Comparison of ENCODE assay signal across 8 cellular contexts in genomic region chr1:23772049-23772853, GRCh38. TPM values are rescaled to one million over a fixed set of nuclear protein-coding genes. Genes with fewer than 3 reads are reported as not detected.
A peak's percentile ranks its signal among the peaks of the same experiment; 100 is the strongest.
DNase-seq lines count a peak whose midpoint lies in the region; ATAC-seq and TF ChIP-seq lines count a peak whose summit lies in the region.

No MANE protein-coding gene starts in this region.

- H3K4me1 ChIP-seq in NT2/D1 (ENCODE audit: insufficient read depth, insufficient read length): no peaks in the 10 kb centered on the region

- H3K27me3 ChIP-seq in NT2/D1 (ENCODE audit: insufficient read depth, insufficient read length): no peaks in the 10 kb centered on the region

- no peaks in the 10 kb centered on the region for H3K9me3 Mint-ChIP-seq in endothelial cell (ENCODE audit: unreplicated experiment)

- no peak overlapping the region for H3K27ac Mint-ChIP-seq in endothelial cell (ENCODE audit: unreplicated experiment)

- no peak overlapping the region for H3K9ac ChIP-seq in NT2/D1 (ENCODE audit: insufficient read length, low read depth)

- no peak for ATAC-seq in HG03196 (IDR thresholded peaks at IDR 0.05; ENCODE audit: unreplicated experiment)

- H3K9me3 ChIP-seq in NT2/D1 (ENCODE audit: insufficient read depth, low read length): no peaks in the 10 kb centered on the region

- no peak overlapping the region for H3K4me3 Mint-ChIP-seq in endothelial cell (ENCODE audit: unreplicated experiment)

- peaks cover 18% of the 10 kb centered on the region for H3K36me3 ChIP-seq in NT2/D1 (ENCODE audit: insufficient read depth, insufficient read length, low read length)

- H3K4me1 Mint-ChIP-seq in endothelial cell (ENCODE audit: unreplicated experiment): no peaks in the 10 kb centered on the region

- peak; percentile 89 for DNase-seq in ELF-1 (ENCODE audit: low read depth, low spot score)
- peak in 73 of 76 experiments; percentile 18 to 90 (median 73) for DNase-seq in HUDEP-2 (lab: John Stamatoyannopoulos, UW; ENCODE audit: unreplicated experiment in 76 of 76)
- peak; percentile 61 for DNase-seq in NT2/D1 (ENCODE audit: low read depth, low spot score)
- DNase-seq in activated CD8-positive, alpha-beta memory T cell treated with anti-CD3 and anti-CD28 coated beads for 48 hours (ENCODE audit: low read depth in 2 of 3, low spot score in 2 of 3): peak; percentile 40 to 87 (median 80)
- DNase-seq in endothelial cell (ENCODE audit: low spot score): peak; percentile 91
- peak; percentile 87 for DNase-seq in myocyte (ENCODE audit: low read depth)
- peak; percentile 70 to 80 for DNase-seq in stimulated activated CD8-positive, alpha-beta memory T cell treated with anti-CD3 and anti-CD28 coated beads, Interleukin-7, amount 100 ng/mL, for 1 hour (ENCODE audit: low read depth in 2 of 2)

- TF ChIP-seq CTCF in endothelial cell (IDR thresholded peaks at IDR 0.05; ENCODE audit: unreplicated experiment): peak; percentile 88

- H3K27me3 Mint-ChIP-seq in endothelial cell (ENCODE audit: unreplicated experiment): no peaks in the 10 kb centered on the region

- no peak overlapping the region for H3K4me3 ChIP-seq in NT2/D1 (ENCODE audit: insufficient read length, low read depth)

- H3K36me3 Mint-ChIP-seq in endothelial cell (ENCODE audit: low read depth, unreplicated experiment): no peaks in the 10 kb centered on the region

RNA-seq across cellular contexts. Expression of gene PITHD1, which starts 6.0 kb away (rescaled TPM):
- total RNA-seq in endothelial cell (ENCODE audit: unreplicated experiment) (35.4 TPM), myocyte (51.7 and 53.4 TPM in 2 replicates)
- 35.6 TPM for polyA plus RNA-seq in myocyte (2012)

RNA-seq across cellular contexts. Expression of gene LYPLA2, which starts 18.7 kb away (rescaled TPM):
- total RNA-seq in endothelial cell (ENCODE audit: unreplicated experiment) (138 TPM), myocyte (52.5 and 58.3 TPM in 2 replicates)
- polyA plus RNA-seq in myocyte (2012): 42.9 TPM

RNA-seq across cellular contexts. Expression of gene GALE, which starts 28.3 kb away (rescaled TPM):
- total RNA-seq in endothelial cell (ENCODE audit: unreplicated experiment) (33.9 TPM), myocyte (28.4 and 32.0 TPM in 2 replicates)
- 16.7 TPM for polyA plus RNA-seq in myocyte (2012)

RNA-seq across cellular contexts. Expression of gene ELOA, which starts 29.0 kb away (rescaled TPM):
- total RNA-seq in endothelial cell (ENCODE audit: unreplicated experiment): 54.4 TPM
- 38.7 and 43.2 TPM in 2 replicates for total RNA-seq in myocyte
- polyA plus RNA-seq in myocyte (2012): 23.6 TPM

RNA-seq across cellular contexts. Expression of gene HMGCL, which starts 53.0 kb away (rescaled TPM):
- total RNA-seq in endothelial cell (ENCODE audit: unreplicated experiment): 30.0 TPM
- 38.1 and 42.5 TPM in 2 replicates for total RNA-seq in myocyte
- 44.8 TPM for polyA plus RNA-seq in myocyte (2012)
